In the genomic region with DNA sequence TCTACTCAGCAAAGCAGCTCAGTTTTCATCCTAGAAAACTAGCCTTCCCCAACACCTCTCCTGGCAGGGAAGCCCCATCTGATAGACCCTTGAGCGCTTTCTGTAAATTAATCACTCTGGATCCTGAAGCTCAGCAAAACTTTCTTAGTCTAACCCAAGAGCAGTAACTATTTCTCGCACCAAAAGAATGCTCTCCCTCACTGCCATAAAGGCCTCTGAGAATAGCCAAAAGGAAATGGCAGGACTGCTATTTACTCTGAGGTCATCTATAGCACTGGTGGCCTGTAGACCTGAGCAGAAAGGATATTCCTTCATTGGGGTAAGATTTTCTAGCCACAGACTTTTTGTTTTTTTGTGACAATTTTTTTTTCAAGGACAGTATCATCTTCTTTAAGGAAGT, we compare ENCODE assay signal across 18 cellular contexts.
"Had no signal": no experiment of that assay in that cellular context is flagged by ENCODE, and none has a peak within 500 bp of the region (broad histone marks: within the 10 kb centered on the region; RNA-seq: fewer than 3 reads in every experiment).

No MANE protein-coding gene starts in this region.

- H3K36me3 ChIP-seq: neutrophil, right atrium auricular region, suprapubic skin, upper lobe of left lung, WERI-Rb-1 had no signal

- DNase-seq: activated CD4-positive, alpha-beta T cell treated with anti-CD3 and anti-CD28 coated beads for 36 hours; activated CD8-positive, alpha-beta T cell treated with anti-CD3 and anti-CD28 coated beads for 36 hours; activated effector memory CD4-positive, alpha-beta T cell treated with Interleukin-2 at 50 U/mL for 16 hours; activated naive CD4-positive, alpha-beta T cell treated with anti-CD3 and anti-CD28 coated beads, Interleukin-2, amount 50 U/mL, for 16 hours; activated T-cell treated with anti-CD3 and anti-CD28 coated beads, Interleukin-2, amount 50 U/mL, for 4 hours; mucosa of descending colon; naive thymus-derived CD4-positive, alpha-beta T cell; stimulated activated CD4-positive, alpha-beta T cell treated with anti-CD3 and anti-CD28 coated beads, Interleukin-15, amount 100 ng/mL, for 24 hours; stimulated activated CD4-positive, alpha-beta T cell treated with anti-CD3 and anti-CD28 coated beads, Interleukin-4, amount 100 ng/mL, for 1 hour; stimulated activated naive CD8-positive, alpha-beta T cell treated with anti-CD3 and anti-CD28 coated beads, Interleukin-15, Interleukin-2, amounts not matched to agents 100 U/mL and 50 U/mL, for 24 hours; T-cell; upper lobe of left lung; WERI-Rb-1 had no signal

- H3K27me3 ChIP-seq: neutrophil, right atrium auricular region, suprapubic skin, upper lobe of left lung had no signal

- H3K4me1 ChIP-seq: right atrium auricular region, suprapubic skin, upper lobe of left lung had no signal

- H3K4me3 ChIP-seq: mucosa of descending colon, right atrium auricular region, skin epidermis, suprapubic skin, upper lobe of left lung had no signal

- H3K4me3 Mint-ChIP-seq: activated CD4-positive, alpha-beta T cell treated with anti-CD3 and anti-CD28 coated beads for 36 hours; activated CD8-positive, alpha-beta T cell treated with anti-CD3 and anti-CD28 coated beads for 36 hours; activated T-cell treated with anti-CD3 and anti-CD28 coated beads, Interleukin-2, amount 50 U/mL, for 4 hours; naive thymus-derived CD4-positive, alpha-beta T cell; T-cell had no signal

- H3K36me3 Mint-ChIP-seq: naive thymus-derived CD4-positive, alpha-beta T cell; T-cell had no signal

- ATAC-seq: activated CD4-positive, alpha-beta T cell treated with anti-CD3 and anti-CD28 coated beads for 36 hours; activated CD8-positive, alpha-beta T cell treated with anti-CD3 and anti-CD28 coated beads for 36 hours; activated T-cell treated with anti-CD3 and anti-CD28 coated beads, Interleukin-2, amount 50 U/mL, for 4 hours; left lobe of liver; mucosa of descending colon; naive thymus-derived CD4-positive, alpha-beta T cell; stimulated activated naive CD8-positive, alpha-beta T cell treated with anti-CD3 and anti-CD28 coated beads, Interleukin-15, Interleukin-2, amounts not matched to agents 100 U/mL and 50 U/mL, for 24 hours; T-cell had no signal

- H3K27me3 Mint-ChIP-seq: activated CD4-positive, alpha-beta T cell treated with anti-CD3 and anti-CD28 coated beads for 36 hours; activated CD8-positive, alpha-beta T cell treated with anti-CD3 and anti-CD28 coated beads for 36 hours; naive thymus-derived CD4-positive, alpha-beta T cell; T-cell had no signal

- H3K4me1 Mint-ChIP-seq: activated CD4-positive, alpha-beta T cell treated with anti-CD3 and anti-CD28 coated beads for 36 hours; naive thymus-derived CD4-positive, alpha-beta T cell; T-cell had no signal

- H3K27ac Mint-ChIP-seq: activated CD4-positive, alpha-beta T cell treated with anti-CD3 and anti-CD28 coated beads for 36 hours; activated CD8-positive, alpha-beta T cell treated with anti-CD3 and anti-CD28 coated beads for 36 hours; naive thymus-derived CD4-positive, alpha-beta T cell; T-cell had no signal

- H3K27ac ChIP-seq: neutrophil, right atrium auricular region, skin epidermis, suprapubic skin, upper lobe of left lung, WERI-Rb-1 had no signal

- H3K9me3 ChIP-seq: mucosa of descending colon, neutrophil, right atrium auricular region, suprapubic skin, upper lobe of left lung had no signal
